In the genomic region with DNA sequence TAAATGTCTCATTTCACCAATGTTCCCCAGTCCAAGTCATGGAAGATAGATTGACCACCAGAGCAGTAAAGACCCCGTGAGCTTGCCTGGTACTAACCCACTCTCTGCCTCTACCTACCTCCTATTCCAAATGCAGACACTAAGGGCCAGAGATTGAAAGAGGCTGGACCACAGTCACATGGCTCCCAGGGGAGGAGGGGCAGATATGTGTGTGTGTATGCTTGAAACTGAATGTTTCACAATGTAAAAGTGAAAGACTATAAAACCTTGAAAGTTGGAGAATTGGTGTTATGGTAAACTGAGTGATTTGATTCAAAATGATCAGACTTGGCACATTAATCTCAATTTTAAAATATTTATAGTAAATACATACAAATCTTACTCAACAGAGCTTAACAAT, we compare ENCODE assay signal across 24 cellular contexts.
"Had no signal": no experiment of that assay in that cellular context is flagged by ENCODE, and none has a peak within 500 bp of the region (broad histone marks: within the 10 kb centered on the region; RNA-seq: fewer than 3 reads in every experiment).

No MANE protein-coding gene starts in this region.

- ATAC-seq: activated CD8-positive, alpha-beta T cell treated with anti-CD3 and anti-CD28 coated beads for 36 hours; activated T-cell treated with anti-CD3 and anti-CD28 coated beads, Interleukin-2, amount 50 U/mL, for 72 hours; activated T-helper 17 cell treated with anti-CD3 and anti-CD28 coated beads, Interleukin-2, amount 50 U/mL, for 72 hours had no signal

- H3K27me3 ChIP-seq: brain microvascular endothelial cell had no signal

- H3K36me3 ChIP-seq: brain microvascular endothelial cell had no signal

- DNase-seq: activated CD4-positive, alpha-beta T cell treated with anti-CD3 and anti-CD28 coated beads, Interleukin-2, amount 10 ng/mL, durations not matched to agents 24 days and 14 days; activated CD4-positive, alpha-beta T cell treated with anti-CD3 and anti-CD28 coated beads, Interleukin-2, amount 50 U/mL, for 4 hours; activated CD8-positive, alpha-beta T cell treated with anti-CD3 and anti-CD28 coated beads for 36 hours; activated effector memory CD4-positive, alpha-beta T cell treated with anti-CD3 and anti-CD28 coated beads, Interleukin-2, amount 50 U/mL, for 16 hours; activated naive CD4-positive, alpha-beta T cell; activated naive CD4-positive, alpha-beta T cell treated with anti-CD3 and anti-CD28 coated beads, Interleukin-2, amount 50 U/mL, for 16 hours; activated naive CD8-positive, alpha-beta T cell treated with anti-CD3 and anti-CD28 coated beads for 36 hours; activated T-cell treated with anti-CD3 and anti-CD28 coated beads, Interleukin-2, amount 50 U/mL, for 1 hour; activated T-cell treated with anti-CD3 and anti-CD28 coated beads, Interleukin-2, amount 50 U/mL, for 72 hours; amniotic stem cell; aorta; brain microvascular endothelial cell; MM.1S; MV-4-11; NCI-H1092; NCI-H1436 treated with DMSO at 0.1 percent for 48 hours; NCI-H1694 treated with DMSO at 0.1 percent for 48 hours; NCI-H2029; NCI-H510A; NCI-H526; NCI-H748 treated with DMSO at 0.1 percent for 48 hours; Right ventricle myocardium superior had no signal

- H3K27ac ChIP-seq: brain microvascular endothelial cell, SK-N-MC had no signal

- H3K4me3 ChIP-seq: SK-N-MC had no signal
